Comparison of ENCODE assay signal across 1 cellular context in the genomic region with DNA sequence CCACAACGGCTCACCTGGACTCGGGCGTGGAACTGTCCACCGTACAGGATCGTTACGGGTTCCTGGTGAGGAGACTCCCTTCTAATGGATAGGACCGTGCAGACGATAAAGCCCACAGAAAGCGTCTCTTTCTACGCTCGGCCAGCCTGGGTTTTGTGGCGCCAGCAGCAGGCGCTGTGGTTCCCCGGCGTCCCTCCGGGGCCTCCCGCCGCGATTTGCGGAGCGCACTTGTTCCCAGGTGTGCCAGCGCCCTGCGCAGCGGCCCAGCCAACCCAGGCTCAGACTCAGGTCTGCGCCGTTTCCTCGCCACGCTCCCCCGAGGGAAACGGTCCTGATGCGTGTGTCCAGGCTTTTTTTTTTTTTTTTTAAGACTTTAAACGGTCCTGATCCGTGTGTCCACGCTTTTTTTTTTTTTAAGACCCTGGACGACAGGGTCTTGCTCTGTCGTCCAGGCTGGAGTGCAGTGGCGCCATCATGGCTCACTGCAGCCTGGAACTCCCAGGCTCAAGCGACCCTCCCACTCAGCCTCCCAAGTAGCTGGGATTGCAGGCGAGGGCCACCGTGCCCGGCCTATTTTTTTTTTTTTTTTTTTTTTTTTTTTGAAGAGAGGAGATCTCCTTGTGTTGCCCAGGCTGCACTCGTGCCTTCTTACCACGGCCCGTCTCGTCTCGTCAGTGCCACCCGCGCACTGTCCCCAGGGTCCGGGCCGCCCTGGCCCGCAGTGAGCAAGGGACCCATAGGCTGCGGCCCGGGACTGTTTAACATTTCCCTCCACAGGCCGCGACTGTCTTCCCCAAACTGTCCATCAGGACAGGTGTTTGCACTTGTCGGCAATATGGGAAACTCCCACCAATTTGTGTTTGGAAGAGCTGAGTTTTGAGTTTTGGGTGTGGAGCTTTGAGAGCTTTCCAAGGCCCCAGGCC.
TF ChIP-seq lines count a peak whose summit lies in the region.

No MANE protein-coding gene starts in this region.

TF ChIP-seq in WTC11, 78 proteins besides CTCF, POLR2A, EP300 and RAD21 (continued from another document):
- TF ChIP-seq FOXP1 (CRISPR knock-in tag; IDR thresholded peaks at IDR 0.05; ENCODE audit: borderline replicate concordance), result no peak
- TF ChIP-seq, protein P1, sequence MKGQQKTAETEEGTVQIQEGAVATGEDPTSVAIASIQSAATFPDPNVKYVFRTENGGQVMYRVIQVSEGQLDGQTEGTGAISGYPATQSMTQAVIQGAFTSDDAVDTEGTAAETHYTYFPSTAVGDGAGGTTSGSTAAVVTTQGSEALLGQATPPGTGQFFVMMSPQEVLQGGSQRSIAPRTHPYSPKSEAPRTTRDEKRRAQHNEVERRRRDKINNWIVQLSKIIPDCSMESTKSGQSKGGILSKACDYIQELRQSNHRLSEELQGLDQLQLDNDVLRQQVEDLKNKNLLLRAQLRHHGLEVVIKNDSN (CRISPR knock-in tag; IDR thresholded peaks at IDR 0.05), result no peak
- TF ChIP-seq, protein P2, sequence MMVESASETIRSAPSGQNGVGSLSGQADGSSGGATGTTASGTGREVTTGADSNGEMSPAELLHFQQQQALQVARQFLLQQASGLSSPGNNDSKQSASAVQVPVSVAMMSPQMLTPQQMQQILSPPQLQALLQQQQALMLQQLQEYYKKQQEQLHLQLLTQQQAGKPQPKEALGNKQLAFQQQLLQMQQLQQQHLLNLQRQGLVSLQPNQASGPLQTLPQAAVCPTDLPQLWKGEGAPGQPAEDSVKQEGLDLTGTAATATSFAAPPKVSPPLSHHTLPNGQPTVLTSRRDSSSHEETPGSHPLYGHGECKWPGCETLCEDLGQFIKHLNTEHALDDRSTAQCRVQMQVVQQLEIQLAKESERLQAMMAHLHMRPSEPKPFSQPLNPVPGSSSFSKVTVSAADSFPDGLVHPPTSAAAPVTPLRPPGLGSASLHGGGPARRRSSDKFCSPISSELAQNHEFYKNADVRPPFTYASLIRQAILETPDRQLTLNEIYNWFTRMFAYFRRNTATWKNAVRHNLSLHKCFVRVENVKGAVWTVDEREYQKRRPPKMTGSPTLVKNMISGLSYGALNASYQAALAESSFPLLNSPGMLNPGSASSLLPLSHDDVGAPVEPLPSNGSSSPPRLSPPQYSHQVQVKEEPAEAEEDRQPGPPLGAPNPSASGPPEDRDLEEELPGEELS (CRISPR knock-in tag; IDR thresholded peaks at IDR 0.05), result no peak
- no peak for TF ChIP-seq JUN (CRISPR knock-in tag; IDR thresholded peaks at IDR 0.05)
- TF ChIP-seq, protein P3, sequence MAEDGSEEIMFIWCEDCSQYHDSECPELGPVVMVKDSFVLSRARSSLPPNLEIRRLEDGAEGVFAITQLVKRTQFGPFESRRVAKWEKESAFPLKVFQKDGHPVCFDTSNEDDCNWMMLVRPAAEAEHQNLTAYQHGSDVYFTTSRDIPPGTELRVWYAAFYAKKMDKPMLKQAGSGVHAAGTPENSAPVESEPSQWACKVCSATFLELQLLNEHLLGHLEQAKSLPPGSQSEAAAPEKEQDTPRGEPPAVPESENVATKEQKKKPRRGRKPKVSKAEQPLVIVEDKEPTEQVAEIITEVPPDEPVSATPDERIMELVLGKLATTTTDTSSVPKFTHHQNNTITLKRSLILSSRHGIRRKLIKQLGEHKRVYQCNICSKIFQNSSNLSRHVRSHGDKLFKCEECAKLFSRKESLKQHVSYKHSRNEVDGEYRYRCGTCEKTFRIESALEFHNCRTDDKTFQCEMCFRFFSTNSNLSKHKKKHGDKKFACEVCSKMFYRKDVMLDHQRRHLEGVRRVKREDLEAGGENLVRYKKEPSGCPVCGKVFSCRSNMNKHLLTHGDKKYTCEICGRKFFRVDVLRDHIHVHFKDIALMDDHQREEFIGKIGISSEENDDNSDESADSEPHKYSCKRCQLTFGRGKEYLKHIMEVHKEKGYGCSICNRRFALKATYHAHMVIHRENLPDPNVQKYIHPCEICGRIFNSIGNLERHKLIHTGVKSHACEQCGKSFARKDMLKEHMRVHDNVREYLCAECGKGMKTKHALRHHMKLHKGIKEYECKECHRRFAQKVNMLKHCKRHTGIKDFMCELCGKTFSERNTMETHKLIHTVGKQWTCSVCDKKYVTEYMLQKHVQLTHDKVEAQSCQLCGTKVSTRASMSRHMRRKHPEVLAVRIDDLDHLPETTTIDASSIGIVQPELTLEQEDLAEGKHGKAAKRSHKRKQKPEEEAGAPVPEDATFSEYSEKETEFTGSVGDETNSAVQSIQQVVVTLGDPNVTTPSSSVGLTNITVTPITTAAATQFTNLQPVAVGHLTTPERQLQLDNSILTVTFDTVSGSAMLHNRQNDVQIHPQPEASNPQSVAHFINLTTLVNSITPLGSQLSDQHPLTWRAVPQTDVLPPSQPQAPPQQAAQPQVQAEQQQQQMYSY (CRISPR knock-in tag; IDR thresholded peaks at IDR 0.05), result no peak
- TF ChIP-seq, protein P4, sequence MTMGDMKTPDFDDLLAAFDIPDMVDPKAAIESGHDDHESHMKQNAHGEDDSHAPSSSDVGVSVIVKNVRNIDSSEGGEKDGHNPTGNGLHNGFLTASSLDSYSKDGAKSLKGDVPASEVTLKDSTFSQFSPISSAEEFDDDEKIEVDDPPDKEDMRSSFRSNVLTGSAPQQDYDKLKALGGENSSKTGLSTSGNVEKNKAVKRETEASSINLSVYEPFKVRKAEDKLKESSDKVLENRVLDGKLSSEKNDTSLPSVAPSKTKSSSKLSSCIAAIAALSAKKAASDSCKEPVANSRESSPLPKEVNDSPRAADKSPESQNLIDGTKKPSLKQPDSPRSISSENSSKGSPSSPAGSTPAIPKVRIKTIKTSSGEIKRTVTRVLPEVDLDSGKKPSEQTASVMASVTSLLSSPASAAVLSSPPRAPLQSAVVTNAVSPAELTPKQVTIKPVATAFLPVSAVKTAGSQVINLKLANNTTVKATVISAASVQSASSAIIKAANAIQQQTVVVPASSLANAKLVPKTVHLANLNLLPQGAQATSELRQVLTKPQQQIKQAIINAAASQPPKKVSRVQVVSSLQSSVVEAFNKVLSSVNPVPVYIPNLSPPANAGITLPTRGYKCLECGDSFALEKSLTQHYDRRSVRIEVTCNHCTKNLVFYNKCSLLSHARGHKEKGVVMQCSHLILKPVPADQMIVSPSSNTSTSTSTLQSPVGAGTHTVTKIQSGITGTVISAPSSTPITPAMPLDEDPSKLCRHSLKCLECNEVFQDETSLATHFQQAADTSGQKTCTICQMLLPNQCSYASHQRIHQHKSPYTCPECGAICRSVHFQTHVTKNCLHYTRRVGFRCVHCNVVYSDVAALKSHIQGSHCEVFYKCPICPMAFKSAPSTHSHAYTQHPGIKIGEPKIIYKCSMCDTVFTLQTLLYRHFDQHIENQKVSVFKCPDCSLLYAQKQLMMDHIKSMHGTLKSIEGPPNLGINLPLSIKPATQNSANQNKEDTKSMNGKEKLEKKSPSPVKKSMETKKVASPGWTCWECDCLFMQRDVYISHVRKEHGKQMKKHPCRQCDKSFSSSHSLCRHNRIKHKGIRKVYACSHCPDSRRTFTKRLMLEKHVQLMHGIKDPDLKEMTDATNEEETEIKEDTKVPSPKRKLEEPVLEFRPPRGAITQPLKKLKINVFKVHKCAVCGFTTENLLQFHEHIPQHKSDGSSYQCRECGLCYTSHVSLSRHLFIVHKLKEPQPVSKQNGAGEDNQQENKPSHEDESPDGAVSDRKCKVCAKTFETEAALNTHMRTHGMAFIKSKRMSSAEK (CRISPR knock-in tag; IDR thresholded peaks at IDR 0.05; ENCODE audit: borderline replicate concordance), result no peak
- TF ChIP-seq, protein P5, sequence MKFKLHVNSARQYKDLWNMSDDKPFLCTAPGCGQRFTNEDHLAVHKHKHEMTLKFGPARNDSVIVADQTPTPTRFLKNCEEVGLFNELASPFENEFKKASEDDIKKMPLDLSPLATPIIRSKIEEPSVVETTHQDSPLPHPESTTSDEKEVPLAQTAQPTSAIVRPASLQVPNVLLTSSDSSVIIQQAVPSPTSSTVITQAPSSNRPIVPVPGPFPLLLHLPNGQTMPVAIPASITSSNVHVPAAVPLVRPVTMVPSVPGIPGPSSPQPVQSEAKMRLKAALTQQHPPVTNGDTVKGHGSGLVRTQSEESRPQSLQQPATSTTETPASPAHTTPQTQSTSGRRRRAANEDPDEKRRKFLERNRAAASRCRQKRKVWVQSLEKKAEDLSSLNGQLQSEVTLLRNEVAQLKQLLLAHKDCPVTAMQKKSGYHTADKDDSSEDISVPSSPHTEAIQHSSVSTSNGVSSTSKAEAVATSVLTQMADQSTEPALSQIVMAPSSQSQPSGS (CRISPR knock-in tag; IDR thresholded peaks at IDR 0.05; ENCODE audit: borderline replicate concordance, low read depth), result no peak
- TF ChIP-seq GRHL2 (CRISPR knock-in tag; IDR thresholded peaks at IDR 0.05; ENCODE audit: insufficient replicate concordance, severe bottlenecking), result no peak
- TF ChIP-seq, protein P6, sequence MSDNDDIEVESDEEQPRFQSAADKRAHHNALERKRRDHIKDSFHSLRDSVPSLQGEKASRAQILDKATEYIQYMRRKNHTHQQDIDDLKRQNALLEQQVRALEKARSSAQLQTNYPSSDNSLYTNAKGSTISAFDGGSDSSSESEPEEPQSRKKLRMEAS (CRISPR knock-in tag; IDR thresholded peaks at IDR 0.05), result no peak
- TF ChIP-seq, protein P7, sequence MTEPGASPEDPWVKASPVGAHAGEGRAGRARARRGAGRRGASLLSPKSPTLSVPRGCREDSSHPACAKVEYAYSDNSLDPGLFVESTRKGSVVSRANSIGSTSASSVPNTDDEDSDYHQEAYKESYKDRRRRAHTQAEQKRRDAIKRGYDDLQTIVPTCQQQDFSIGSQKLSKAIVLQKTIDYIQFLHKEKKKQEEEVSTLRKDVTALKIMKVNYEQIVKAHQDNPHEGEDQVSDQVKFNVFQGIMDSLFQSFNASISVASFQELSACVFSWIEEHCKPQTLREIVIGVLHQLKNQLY (CRISPR knock-in tag; IDR thresholded peaks at IDR 0.05), result no peak
